ENCODE assay signal across 20 cellular contexts in the genomic region with DNA sequence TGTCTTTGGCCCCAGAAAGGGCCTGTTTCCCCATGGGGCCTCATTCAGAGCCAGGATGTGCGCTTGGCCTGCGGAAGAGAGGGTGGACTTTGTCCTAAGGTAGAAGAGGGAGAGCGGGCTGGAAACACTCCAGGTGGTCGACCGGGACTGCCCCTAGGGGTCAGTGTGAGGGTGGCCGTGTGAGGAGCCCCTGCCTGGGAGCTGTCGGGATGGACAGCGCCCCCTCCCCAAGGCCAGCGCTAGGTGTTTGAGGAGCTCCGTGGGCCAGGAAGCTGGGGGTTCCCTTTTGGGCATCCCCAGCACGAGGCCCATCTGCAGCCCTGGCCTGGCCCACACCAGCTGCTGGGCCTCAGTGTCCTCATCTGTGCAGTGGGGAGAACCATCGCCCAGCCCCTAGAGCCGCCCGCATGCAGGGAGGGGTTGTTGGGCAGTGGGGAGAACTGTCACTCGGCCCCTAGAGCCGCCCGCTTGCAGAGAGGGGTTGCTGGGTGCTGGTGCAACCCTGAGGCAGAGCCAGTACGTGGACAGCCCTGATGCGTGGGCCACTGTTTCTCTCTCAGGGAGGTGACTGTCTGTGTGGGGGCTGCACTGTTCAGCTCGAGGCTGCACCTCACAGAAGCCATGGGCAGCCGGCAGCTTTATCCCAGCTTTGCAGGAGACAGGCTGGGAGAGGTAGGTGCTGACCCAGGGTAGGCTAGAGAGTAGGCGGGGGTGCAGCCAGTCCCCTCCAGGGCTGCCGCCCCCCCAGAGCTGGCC.
"Had no signal": no experiment of that assay in that cellular context is flagged by ENCODE, and none has a peak within 500 bp of the region (broad histone marks: within the 10 kb centered on the region; RNA-seq: fewer than 3 reads in every experiment).

No MANE protein-coding gene starts in this region.

- H3K4me3 Mint-ChIP-seq: dendritic cell treated with granulocyte-macrophage colony-stimulating factor and Interleukin-4, amounts not matched to agents 40 ng/mL and 50 ng/mL, for 4 days; naive thymus-derived CD8-positive, alpha-beta T cell; nephron progenitor cell; stimulated activated effector memory CD8-positive, alpha-beta T cell treated with anti-CD3 and anti-CD28 coated beads, Interleukin-12 subunit alpha, Interleukin-12 subunit beta, amount 100 ng/mL, for 72 hours had no signal

- H3K27ac Mint-ChIP-seq: dendritic cell treated with granulocyte-macrophage colony-stimulating factor and Interleukin-4, amounts not matched to agents 40 ng/mL and 50 ng/mL, for 4 days; naive thymus-derived CD8-positive, alpha-beta T cell; nephron progenitor cell; stimulated activated effector memory CD8-positive, alpha-beta T cell treated with anti-CD3 and anti-CD28 coated beads, Interleukin-12 subunit alpha, Interleukin-12 subunit beta, amount 100 ng/mL, for 72 hours had no signal

- H3K9me3 Mint-ChIP-seq: dendritic cell treated with granulocyte-macrophage colony-stimulating factor and Interleukin-4, amounts not matched to agents 40 ng/mL and 50 ng/mL, for 4 days; naive thymus-derived CD8-positive, alpha-beta T cell; nephron progenitor cell; stimulated activated effector memory CD8-positive, alpha-beta T cell treated with anti-CD3 and anti-CD28 coated beads, Interleukin-12 subunit alpha, Interleukin-12 subunit beta, amount 100 ng/mL, for 72 hours had no signal

- H3K27me3 ChIP-seq: colonic mucosa, neutrophil, pancreas, right atrium auricular region, sigmoid colon, thyroid gland had no signal

- H3K4me3 ChIP-seq: colonic mucosa, lower lobe of right lung, pancreas, right atrium auricular region, sigmoid colon, stomach, thyroid gland had no signal

- DNase-seq: colonic mucosa; effector CD8-positive, alpha-beta T cell; left ventricle myocardium superior; lower lobe of right lung; naive thymus-derived CD8-positive, alpha-beta T cell; nephron progenitor cell; sigmoid colon; stimulated activated CD4-positive, alpha-beta T cell treated with anti-CD3 and anti-CD28 coated beads, Interleukin-2, amount 100 ng/mL, for 24 hours; stimulated activated CD4-positive, alpha-beta T cell treated with anti-CD3 and anti-CD28 coated beads, Interleukin-4, amount 100 ng/mL, for 24 hours; stimulated activated naive CD4-positive, alpha-beta T cell treated with Interleukin-2 at 50 U/mL for 16 hours; stomach; thyroid gland; trophoblast cell had no signal

- H3K36me3 Mint-ChIP-seq: naive thymus-derived CD8-positive, alpha-beta T cell; stimulated activated effector memory CD8-positive, alpha-beta T cell treated with anti-CD3 and anti-CD28 coated beads, Interleukin-12 subunit alpha, Interleukin-12 subunit beta, amount 100 ng/mL, for 72 hours had no signal

- H3K4me1 ChIP-seq: colonic mucosa, lower lobe of right lung, pancreas, right atrium auricular region, sigmoid colon, stomach, thyroid gland had no signal

- H3K27me3 Mint-ChIP-seq: dendritic cell treated with granulocyte-macrophage colony-stimulating factor and Interleukin-4, amounts not matched to agents 40 ng/mL and 50 ng/mL, for 4 days had no signal

- H3K36me3 ChIP-seq: colonic mucosa, lower lobe of right lung, neutrophil, pancreas, right atrium auricular region, sigmoid colon, stomach, thyroid gland had no signal

- H3K27ac ChIP-seq: colonic mucosa, lower lobe of right lung, neutrophil, pancreas, right atrium auricular region, sigmoid colon, stomach, thyroid gland had no signal

- H3K9me3 ChIP-seq: colonic mucosa, lower lobe of right lung, neutrophil, pancreas, right atrium auricular region, sigmoid colon, stomach, thyroid gland had no signal

- FAIRE-seq: frontal cortex, keratinocyte, pancreas had no signal

- H3K4me1 Mint-ChIP-seq: naive thymus-derived CD8-positive, alpha-beta T cell; stimulated activated effector memory CD8-positive, alpha-beta T cell treated with anti-CD3 and anti-CD28 coated beads, Interleukin-12 subunit alpha, Interleukin-12 subunit beta, amount 100 ng/mL, for 72 hours had no signal

- ATAC-seq: left ventricle myocardium superior; lower lobe of right lung; naive thymus-derived CD8-positive, alpha-beta T cell; pancreas; stimulated activated effector memory CD8-positive, alpha-beta T cell treated with anti-CD3 and anti-CD28 coated beads, Interleukin-12 subunit alpha, Interleukin-12 subunit beta, amount 100 ng/mL, for 72 hours had no signal
